Comparison of ENCODE assay signal across 10 cellular contexts in genomic region chr1:26546375-26546774, GRCh38. TPM values are rescaled to one million over a fixed set of nuclear protein-coding genes. Genes with fewer than 3 reads are reported as not detected.
DNase-seq lines count a peak whose midpoint lies in the region; ATAC-seq and TF ChIP-seq lines count a peak whose summit lies in the region.
"Had no signal": no experiment of that assay in that cellular context is flagged by ENCODE, and none has a peak within 500 bp of the region (broad histone marks: within the 10 kb centered on the region; RNA-seq: fewer than 3 reads in every experiment).

No MANE protein-coding gene starts in this region.

- no peak for DNase-seq in GM06990 (ENCODE audit: extremely low read depth, insufficient read length)
- DNase-seq in M059J (ENCODE audit: low read depth), result peak; percentile 57
- no peak for DNase-seq in central memory CD8-positive, alpha-beta T cell (ENCODE audit: low spot score in 2 of 2)
- peak; percentile 88 for DNase-seq in osteoblast (ENCODE audit: insufficient read length, low spot score, missing footprints)
- no peak for DNase-seq in NCI-H1092 (lab: John Stamatoyannopoulos, UW)
- DNase-seq in kidney glomerular epithelial cell (lab: John Stamatoyannopoulos, UW), result no peak
- DNase-seq: HCEC 1CT, NCI-H187 treated with DMSO at 0.1 percent for 48 hours, PC-3 had no signal

- H3K4me1 ChIP-seq in osteoblast (ENCODE audit: insufficient read depth, low read length), result peaks cover 11% of the 10 kb centered on the region

- TF ChIP-seq CTCF in GM06990 (IDR thresholded peaks at IDR 0.05; ENCODE audit: insufficient read depth, low read length, poor library complexity, severe bottlenecking) (no peak), osteoblast (IDR thresholded peaks at IDR 0.05; ENCODE audit: extremely low read depth, low read depth, low read length) (no peak)

- no peaks in the 10 kb centered on the region for H3K27me3 Mint-ChIP-seq in central memory CD8-positive, alpha-beta T cell

- H3K4me1 Mint-ChIP-seq in central memory CD8-positive, alpha-beta T cell, result peaks cover 74% of the 10 kb centered on the region

- peak overlapping the region; percentile 93 for H3K27ac Mint-ChIP-seq in central memory CD8-positive, alpha-beta T cell (ENCODE audit: low read depth)

- H3K36me3 ChIP-seq in GM06990 (ENCODE audit: control insufficient read depth, insufficient read depth, low read length), result peaks cover 18% of the 10 kb centered on the region
- no peaks in the 10 kb centered on the region for H3K36me3 ChIP-seq in osteoblast (ENCODE audit: insufficient read depth, low read length)

- no peak overlapping the region for H3K27ac ChIP-seq in osteoblast (ENCODE audit: low read depth, low read length)

- no peaks in the 10 kb centered on the region for H3K79me2 ChIP-seq in osteoblast (ENCODE audit: insufficient read depth, low read length)

- H3K9me3 ChIP-seq in osteoblast (ENCODE audit: low read depth, low read length), result no peaks in the 10 kb centered on the region

- peak overlapping the region; percentile 95 for H3K4me3 ChIP-seq in GM06990 (replicated peaks; ENCODE audit: low read depth, low read length)
- H3K4me3 ChIP-seq in osteoblast (ENCODE audit: insufficient read depth, low read length), result no peak overlapping the region

- no peak overlapping the region for H2AFZ ChIP-seq in osteoblast (ENCODE audit: low read length)

- H4K20me1 ChIP-seq in osteoblast (ENCODE audit: insufficient read depth, low read length), result no peaks in the 10 kb centered on the region

- H3K27me3 ChIP-seq in GM06990 (replicated peaks; ENCODE audit: control insufficient read depth, insufficient read depth, low read length) (no peaks in the 10 kb centered on the region), osteoblast (ENCODE audit: insufficient read depth, low read length) (no peaks in the 10 kb centered on the region)

- no peak for ATAC-seq in central memory CD8-positive, alpha-beta T cell (replicated peaks; ENCODE audit: extremely low read depth, poor library complexity, severe bottlenecking)
- no peak for ATAC-seq in HG02642 (IDR thresholded peaks at IDR 0.05; ENCODE audit: poor library complexity, unreplicated experiment)
- ATAC-seq: PC-3 had no signal

- H3K36me3 Mint-ChIP-seq in central memory CD8-positive, alpha-beta T cell (ENCODE audit: insufficient read depth), result peaks cover 37% of the 10 kb centered on the region

- H3K9me3 Mint-ChIP-seq in central memory CD8-positive, alpha-beta T cell, result no peaks in the 10 kb centered on the region

- H3K4me3 Mint-ChIP-seq in central memory CD8-positive, alpha-beta T cell, result peak overlapping the region; percentile 88

- H3K4me2 ChIP-seq in osteoblast (ENCODE audit: insufficient read depth, low read length), result no peak overlapping the region

RNA-seq across cellular contexts. Expression of gene RPS6KA1, which starts 16.8 kb away (rescaled TPM):
- total RNA-seq in M059J (2014; rRNA removed; shearing (Covaris generic)), result 24.8 and 34.2 TPM in 2 replicates
- 2.2 and 2.4 TPM in 2 replicates for total RNA-seq in osteoblast

Comparison
In these comparisons a context has a peak if more than half of its experiments do, and no peak if none do; other contexts are left out.
1. DNase-seq: peak in M059J (single experiment) and osteoblast (single experiment); none in GM06990 (single experiment), central memory CD8-positive, alpha-beta T cell (0 of 2), NCI-H1092 (single experiment) and kidney glomerular epithelial cell (single experiment).